Comparison of ENCODE assay signal across 10 cellular contexts in genomic region chr1:51341876-51342496, GRCh38. TPM values are rescaled to one million over a fixed set of nuclear protein-coding genes. Genes with fewer than 3 reads are reported as not detected.
DNase-seq lines count a peak whose midpoint lies in the region; ATAC-seq and TF ChIP-seq lines count a peak whose summit lies in the region.
"Had no signal": no experiment of that assay in that cellular context is flagged by ENCODE, and none has a peak within 500 bp of the region (broad histone marks: within the 10 kb centered on the region; RNA-seq: fewer than 3 reads in every experiment).

No MANE protein-coding gene starts in this region.

- no peaks in the 10 kb centered on the region for H3K9me3 Mint-ChIP-seq in WTC11

- peaks cover 0 to 55% of the 10 kb centered on the region in 2 donors for H3K27me3 ChIP-seq in tibial nerve

- POLR2A ChIA-PET in WTC11 (lab: Charles Lee), result interaction anchor here (0.5 kb wide), 1 partner anchor 120 kb away, joined by 7 read pairs; no protein-coding TSS in a partner anchor

- peaks cover 22% of the 10 kb centered on the region for H3K27me3 Mint-ChIP-seq in WTC11 (ENCODE audit: low read depth)

- H3K4me1 Mint-ChIP-seq in WTC11, result peaks cover 14% of the 10 kb centered on the region

- H3K36me3 Mint-ChIP-seq in WTC11, result no peaks in the 10 kb centered on the region

- H3K4me3 ChIP-seq in GM12875 (ENCODE audit: low read depth, low read length) (no peak overlapping the region), tibial nerve (no peak overlapping the region)
- H3K4me3 ChIP-seq: hepatocyte had no signal

- no peaks in the 10 kb centered on the region for H3K9me3 ChIP-seq in tibial nerve

- TF ChIP-seq CTCF in GM12875 (IDR thresholded peaks at IDR 0.05; ENCODE audit: borderline replicate concordance, insufficient read depth, low read depth, low read length) (peak; percentile 44; the same call in 1 of the 2 replicates), GM20000 (IDR thresholded peaks at IDR 0.05; ENCODE audit: extremely low read depth, missing control alignments) (no peak), WTC11 (IDR thresholded peaks at IDR 0.05) (no peak), tibial nerve (IDR thresholded peaks at IDR 0.05) (no peak)

- CTCF ChIA-PET in WTC11 (lab: Charles Lee), result interaction anchor here (1.9 to 4.7 kb wide), 3 partner anchors 28 to 46 kb away, joined by 7 to 15 read pairs (median 7); no protein-coding TSS in a partner anchor

- ATAC-seq in HG03378 (IDR thresholded peaks at IDR 0.05; ENCODE audit: unreplicated experiment), result peak; percentile 68
- ATAC-seq in WTC11, result peak; percentile 12
- ATAC-seq in Right ventricle myocardium inferior, result no peak

- no peak overlapping the region for H3K27ac Mint-ChIP-seq in WTC11

- H3K27ac ChIP-seq in tibial nerve, result no peak overlapping the region
- H3K27ac ChIP-seq: hepatocyte had no signal

- peaks cover 0 to 12% (median 0%) of the 10 kb centered on the region in 4 donors for H3K4me1 ChIP-seq in tibial nerve

- no peak for TF ChIP-seq EP300 in tibial nerve (IDR thresholded peaks at IDR 0.05)

- H3K4me3 Mint-ChIP-seq in WTC11, result no peak overlapping the region

- 83 to 88% methylated on average over 4 of the region's 4 CpGs for WGBS in tibial nerve, 2 donors

- peak; percentile 78 for DNase-seq in GM20000 (ENCODE audit: low spot score)
- DNase-seq in WTC11 (ENCODE audit: low spot score), result no peak
- DNase-seq in tibial nerve (ENCODE audit: low spot score in 2 of 2), result no peak
- DNase-seq in Right ventricle myocardium inferior (ENCODE audit: missing footprints), result no peak
- no peak for DNase-seq in cerebellar nuclear complex (lab: John Stamatoyannopoulos, UW)
- no peak for DNase-seq in SW 1271 (lab: John Stamatoyannopoulos, UW)
- DNase-seq: nucleus accumbens had no signal

- intact Hi-C loops in Right ventricle myocardium inferior (cut with DNase I), result no loop called here

- no peak for TF ChIP-seq POLR2A in tibial nerve (IDR thresholded peaks at IDR 0.05)

- H3K36me3 ChIP-seq in tibial nerve, result no peaks in the 10 kb centered on the region

TF ChIP-seq in WTC11, 78 proteins besides CTCF, POLR2A, EP300 and RAD21:
- no peak for TF ChIP-seq ATF1 (CRISPR knock-in tag; IDR thresholded peaks at IDR 0.05)
- TF ChIP-seq ZNF263 (CRISPR knock-in tag; IDR thresholded peaks at IDR 0.05; ENCODE audit: low read depth), result no peak
- no peak for TF ChIP-seq E2F4 (CRISPR knock-in tag; IDR thresholded peaks at IDR 0.05; ENCODE audit: borderline replicate concordance, low read depth)
- TF ChIP-seq RELA (CRISPR knock-in tag; IDR thresholded peaks at IDR 0.05; ENCODE audit: borderline replicate concordance), result no peak
- TF ChIP-seq ZNF121 (CRISPR knock-in tag; IDR thresholded peaks at IDR 0.05), result no peak
- no peak for TF ChIP-seq CDX4 (CRISPR knock-in tag; IDR thresholded peaks at IDR 0.05; ENCODE audit: borderline replicate concordance)
- no peak for TF ChIP-seq USF2 (CRISPR knock-in tag; IDR thresholded peaks at IDR 0.05)
- TF ChIP-seq ELF4 (CRISPR knock-in tag; IDR thresholded peaks at IDR 0.05; ENCODE audit: low read depth), result no peak
- no peak for TF ChIP-seq OVOL2 (CRISPR knock-in tag; IDR thresholded peaks at IDR 0.05; ENCODE audit: borderline replicate concordance)
- TF ChIP-seq MAX (CRISPR knock-in tag; IDR thresholded peaks at IDR 0.05), result no peak
- TF ChIP-seq ZNF396 (CRISPR knock-in tag; IDR thresholded peaks at IDR 0.05; ENCODE audit: borderline replicate concordance), result no peak
- TF ChIP-seq JAZF1 (CRISPR knock-in tag; IDR thresholded peaks at IDR 0.05), result no peak
- no peak for TF ChIP-seq FOXK1 (CRISPR knock-in tag; IDR thresholded peaks at IDR 0.05)
- no peak for TF ChIP-seq ZNF532 (CRISPR knock-in tag; IDR thresholded peaks at IDR 0.05; ENCODE audit: borderline replicate concordance)
- no peak for TF ChIP-seq MYBL2 (CRISPR knock-in tag; IDR thresholded peaks at IDR 0.05)
- TF ChIP-seq CBFB (CRISPR knock-in tag; IDR thresholded peaks at IDR 0.05; ENCODE audit: low read depth), result no peak
- no peak for TF ChIP-seq NR3C1 (CRISPR knock-in tag; conservative IDR thresholded peaks at IDR 0.05; ENCODE audit: low read depth)
- TF ChIP-seq TEAD4 (CRISPR knock-in tag; IDR thresholded peaks at IDR 0.05), result no peak
- no peak for TF ChIP-seq ATF2 (CRISPR knock-in tag; IDR thresholded peaks at IDR 0.05; ENCODE audit: borderline replicate concordance, low read depth)
- TF ChIP-seq ESRRA (CRISPR knock-in tag; IDR thresholded peaks at IDR 0.05; ENCODE audit: borderline replicate concordance), result no peak

RNA-seq across cellular contexts. Expression of gene TTC39A, which starts 11.6 kb away (rescaled TPM):
- total RNA-seq in WTC11 (2021) (3.4 to 8.4 TPM (median 5.7 TPM) in 3 replicates), tibial nerve (1 to 10 TPM in 1 of 4 donors, under 1 TPM in 2, not detected in 1; 0.20 to 2.4 (median 0.84) TPM), Right ventricle myocardium inferior (22.7 TPM)
